25 cellular contexts compared by ENCODE assay signal in the genomic region with DNA sequence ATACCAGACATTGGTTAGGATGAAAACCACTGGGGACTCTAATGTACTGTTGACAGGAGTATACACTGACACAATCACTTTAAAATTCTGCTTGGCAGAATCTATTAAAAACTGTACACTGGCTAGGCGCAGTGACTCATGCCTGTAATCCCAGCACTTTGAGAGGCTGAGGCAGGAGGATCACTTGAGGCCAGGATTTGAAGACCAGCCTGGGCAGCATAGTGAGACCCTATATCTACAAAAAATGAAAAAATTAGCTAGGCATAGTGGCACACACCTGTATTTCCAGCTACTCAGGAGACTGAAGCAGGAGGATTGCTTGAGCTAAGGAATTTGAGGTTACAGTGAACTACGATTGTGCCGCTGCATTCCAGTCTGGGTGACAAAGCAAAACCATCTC.
"Had no signal": no experiment of that assay in that cellular context is flagged by ENCODE, and none has a peak within 500 bp of the region (broad histone marks: within the 10 kb centered on the region; RNA-seq: fewer than 3 reads in every experiment).

No MANE protein-coding gene starts in this region.

- H3K27me3 Mint-ChIP-seq: activated CD4-positive, alpha-beta T cell treated with anti-CD3 and anti-CD28 coated beads for 36 hours; activated CD4-positive, alpha-beta T cell treated with anti-CD3 and anti-CD28 coated beads, Interleukin-2, amount 10 ng/mL, durations not matched to agents 7 days and 5 days; activated naive CD4-positive, alpha-beta T cell treated with anti-CD3 and anti-CD28 coated beads, Interleukin-2, amount 10 ng/mL, durations not matched to agents 7 days and 5 days; activated naive CD8-positive, alpha-beta T cell; activated T-cell treated with anti-CD3 and anti-CD28 coated beads, Interleukin-2, amount 50 U/mL, for 24 hours had no signal

- H3K9me3 ChIP-seq: colonic mucosa, SJSA1 had no signal

- H3K36me3 ChIP-seq: colonic mucosa, SJSA1 had no signal

- H3K27me3 ChIP-seq: colonic mucosa, SJSA1 had no signal

- H3K4me1 ChIP-seq: colonic mucosa, SJSA1 had no signal

- H3K36me3 Mint-ChIP-seq: activated naive CD4-positive, alpha-beta T cell treated with anti-CD3 and anti-CD28 coated beads, Interleukin-2, amount 10 ng/mL, durations not matched to agents 7 days and 5 days had no signal

- H3K4me3 Mint-ChIP-seq: activated CD4-positive, alpha-beta T cell treated with anti-CD3 and anti-CD28 coated beads for 36 hours; activated CD4-positive, alpha-beta T cell treated with anti-CD3 and anti-CD28 coated beads, Interleukin-2, amount 10 ng/mL, durations not matched to agents 7 days and 5 days; activated CD8-positive, alpha-beta T cell treated with anti-CD3 and anti-CD28 coated beads, Interleukin-2, amount 10 ng/mL, durations not matched to agents 7 days and 5 days; activated naive CD4-positive, alpha-beta T cell treated with anti-CD3 and anti-CD28 coated beads, Interleukin-2, amount 10 ng/mL, durations not matched to agents 7 days and 5 days; activated naive CD8-positive, alpha-beta T cell; activated naive CD8-positive, alpha-beta T cell treated with anti-CD3 and anti-CD28 coated beads, Interleukin-2, amount 50 U/mL, for 24 hours; activated T-cell treated with anti-CD3 and anti-CD28 coated beads, Interleukin-2, amount 50 U/mL, for 24 hours; brain; T-helper 2 cell treated with Interferon-gamma antibody and Interleukin-4, amounts not matched to agents 5 μg/mL and 100 μg/mL, for 36 hours had no signal

- H3K4me3 ChIP-seq: colonic mucosa, SJSA1 had no signal

- H3K27ac ChIP-seq: colonic mucosa, SJSA1 had no signal

- FAIRE-seq: TTC549 had no signal

- H3K4me1 Mint-ChIP-seq: brain had no signal

- ATAC-seq: activated CD4-positive, alpha-beta T cell treated with anti-CD3 and anti-CD28 coated beads for 36 hours; activated CD8-positive, alpha-beta T cell treated with anti-CD3 and anti-CD28 coated beads, Interleukin-2, amount 10 ng/mL, durations not matched to agents 7 days and 5 days; activated naive CD8-positive, alpha-beta T cell treated with anti-CD3 and anti-CD28 coated beads, Interleukin-2, amount 50 U/mL, for 24 hours; Panc1 had no signal

- H3K27ac Mint-ChIP-seq: activated CD4-positive, alpha-beta T cell treated with anti-CD3 and anti-CD28 coated beads, Interleukin-2, amount 10 ng/mL, durations not matched to agents 7 days and 5 days; activated CD8-positive, alpha-beta T cell treated with anti-CD3 and anti-CD28 coated beads, Interleukin-2, amount 10 ng/mL, durations not matched to agents 7 days and 5 days; activated naive CD4-positive, alpha-beta T cell treated with anti-CD3 and anti-CD28 coated beads, Interleukin-2, amount 10 ng/mL, durations not matched to agents 7 days and 5 days; activated naive CD8-positive, alpha-beta T cell; activated T-cell treated with anti-CD3 and anti-CD28 coated beads, Interleukin-2, amount 50 U/mL, for 24 hours had no signal

- DNase-seq: activated CD4-positive, alpha-beta T cell treated with anti-CD3 and anti-CD28 coated beads for 36 hours; activated CD4-positive, alpha-beta T cell treated with anti-CD3 and anti-CD28 coated beads, Interleukin-2, amount 10 ng/mL, durations not matched to agents 7 days and 5 days; activated CD4-positive, alpha-beta T cell treated with anti-CD3 and anti-CD28 coated beads, Interleukin-2, amount 50 U/mL, for 48 hours; activated CD8-positive, alpha-beta T cell treated with anti-CD3 and anti-CD28 coated beads, Interleukin-2, amount 10 ng/mL, durations not matched to agents 7 days and 5 days; activated effector memory CD4-positive, alpha-beta T cell treated with Interleukin-2 at 50 U/mL for 16 hours; activated naive CD4-positive, alpha-beta T cell treated with anti-CD3 and anti-CD28 coated beads, Interleukin-2, amount 10 ng/mL, durations not matched to agents 7 days and 5 days; activated naive CD8-positive, alpha-beta T cell treated with anti-CD3 and anti-CD28 coated beads, Interleukin-2, amount 50 U/mL, for 24 hours; activated T-cell treated with anti-CD3 and anti-CD28 coated beads, Interleukin-2, amount 50 U/mL, for 24 hours; anterior cingulate cortex; central memory CD4-positive, alpha-beta T cell; colonic mucosa; NCI-H1105; NCI-H1417 treated with DMSO at 0.1 percent for 48 hours; NCI-H1694; NCI-H1930; NCI-H2081 treated with DMSO at 0.1 percent for 48 hours; NCI-H345; NCI-H524 treated with DMSO at 0.1 percent for 48 hours; SHP77 treated with DMSO at 0.1 percent for 48 hours had no signal
